Comparison of ENCODE assay signal across 13 cellular contexts in the genomic region with DNA sequence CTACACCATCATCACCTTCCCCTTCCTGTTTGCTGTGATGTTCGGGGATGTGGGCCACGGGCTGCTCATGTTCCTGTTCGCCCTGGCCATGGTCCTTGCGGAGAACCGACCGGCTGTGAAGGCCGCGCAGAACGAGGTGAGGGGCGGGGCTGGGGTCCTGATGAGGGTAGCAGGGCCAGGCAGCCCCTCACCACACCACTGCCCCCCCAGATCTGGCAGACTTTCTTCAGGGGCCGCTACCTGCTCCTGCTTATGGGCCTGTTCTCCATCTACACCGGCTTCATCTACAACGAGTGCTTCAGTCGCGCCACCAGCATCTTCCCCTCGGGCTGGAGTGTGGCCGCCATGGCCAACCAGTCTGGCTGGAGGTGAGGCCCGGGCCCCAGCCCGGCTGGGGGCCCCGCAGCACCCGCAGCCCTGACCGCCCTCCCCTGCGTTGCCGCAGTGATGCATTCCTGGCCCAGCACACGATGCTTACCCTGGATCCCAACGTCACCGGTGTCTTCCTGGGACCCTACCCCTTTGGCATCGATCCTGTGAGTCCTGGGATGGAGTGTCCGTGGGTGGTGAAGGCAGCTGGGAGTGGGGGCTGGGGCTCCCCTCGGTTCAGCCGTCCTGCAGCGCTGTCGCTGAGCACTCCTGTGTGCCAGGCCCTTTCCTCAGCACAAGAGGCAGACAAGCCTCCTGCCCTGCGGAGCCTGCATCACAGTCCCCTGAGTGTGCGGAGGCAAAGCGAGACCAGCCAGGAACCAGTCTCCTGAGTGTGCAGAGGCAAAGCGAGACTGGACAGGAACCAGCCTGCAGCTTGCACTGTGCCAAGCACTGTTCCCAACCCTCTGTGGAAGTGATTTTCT. TPM values are rescaled to one million over a fixed set of nuclear protein-coding genes. Genes with fewer than 3 reads are reported as not detected.
DNase-seq lines count a peak whose midpoint lies in the region; ATAC-seq, FAIRE-seq and TF ChIP-seq lines count a peak whose summit lies in the region.
"Had no signal": no experiment of that assay in that cellular context is flagged by ENCODE, and none has a peak within 500 bp of the region (broad histone marks: within the 10 kb centered on the region; RNA-seq: fewer than 3 reads in every experiment).

No MANE protein-coding gene starts in this region.

- CTCF ChIA-PET in K562 (lab: Yijun Ruan, JAX; ENCODE audit: low intra/inter-chr PET ratio) = no interaction called here

- in situ Hi-C loops in K562 (cut with MboI) = no loop called here
- in situ Hi-C loops in transverse colon (cut with MboI; ENCODE audit: low pct_ligation_motif_present in 1 of 4, low pct_unique_long_range_greater_than_20kb in 1 of 4, low sequenced_read_pairs in 3 of 4) = no loop called here

- BruUV-seq in K562 (replicated peaks; lab: Mats Ljungman, UMichigan) = no TSS peak

- peaks cover 16% of the 10 kb centered on the region for H3K4me1 ChIP-seq in BE2C
- peaks cover 8 to 47% of the 10 kb centered on the region in 2 experiments for H3K4me1 ChIP-seq in K562 (replicated peaks in 1 of 2; ENCODE audit: control insufficient read depth in 2 of 2, insufficient read depth in 2 of 2, low read length in 2 of 2)
- no peaks in the 10 kb centered on the region for H3K4me1 ChIP-seq in osteoblast (ENCODE audit: insufficient read depth, low read length)
- no peaks in the 10 kb centered on the region for H3K4me1 ChIP-seq in transverse colon

- peaks cover 4% of the 10 kb centered on the region; the same call in 1 of the 2 replicates for H4K20me1 ChIP-seq in K562 (replicated peaks; ENCODE audit: control insufficient read depth, insufficient read depth, low read length)
- H4K20me1 ChIP-seq in osteoblast (ENCODE audit: insufficient read depth, low read length) = no peaks in the 10 kb centered on the region

- no peaks in the 10 kb centered on the region for H3K27me3 ChIP-seq in BE2C
- H3K27me3 ChIP-seq in K562 (ENCODE audit: control insufficient read depth in 2 of 2, insufficient read depth in 2 of 2, low read length in 2 of 2) = no peaks in the 10 kb centered on the region
- H3K27me3 ChIP-seq in osteoblast (ENCODE audit: insufficient read depth, low read length) = no peaks in the 10 kb centered on the region
- no peaks in the 10 kb centered on the region for H3K27me3 ChIP-seq in transverse colon
- H3K27me3 ChIP-seq: BLaER1 treated with 17β-estradiol and CSF1 and Interleukin-3, amounts not matched to agents 10 nM and 100 nM had no signal

- intact Hi-C loops in K562 (cut with micrococcal nuclease) (no loop called here), transverse colon (cut with DNase I; ENCODE audit: low total_unique reads) (no loop called here)

- H3K36me3 ChIP-seq in BE2C (peaks cover 2% of the 10 kb centered on the region; the same call in 1 of the 2 replicates), K562 (ENCODE audit: control insufficient read depth, insufficient read depth, low read length) (peaks cover 91% of the 10 kb centered on the region; the same call in 2 of the 3 replicates), osteoblast (ENCODE audit: insufficient read depth, low read length) (peaks cover 55% of the 10 kb centered on the region), transverse colon (peaks cover 0 to 26% (median 14%) of the 10 kb centered on the region in 4 donors)

- H2AFZ ChIP-seq in K562 (ENCODE audit: low read depth, low read length) = no peak overlapping the region
- H2AFZ ChIP-seq in osteoblast (ENCODE audit: low read length) = no peak overlapping the region

- WGBS in K562 (ENCODE audit: insufficient coverage, low coverage, missing lambda C conversion rate) = 91% methylated on average over 35 of the region's 37 CpGs
- 91 to 100% methylated on average over 1 to 29 of the region's 37 CpGs for WGBS in transverse colon (ENCODE audit: low coverage in 1 of 2), 2 donors

- DNase-seq in BE2C (peak; percentile 10), GM10266 (ENCODE audit: extremely low spot score) (peak; percentile 34), K562 (ENCODE audit: extremely low read depth in 1 of 4, low spot score in 3 of 4) (no peak), osteoblast (ENCODE audit: insufficient read length, low spot score, missing footprints) (peak; percentile 75), coronary artery (ENCODE audit: low spot score) (no peak), transverse colon (no peak)
- no peak for DNase-seq in central memory CD4-positive, alpha-beta T cell
- DNase-seq: KG1, NCI-H1105, NCI-H1694 treated with DMSO at 0.1 percent for 48 hours, PC-3 had no signal

- no peak for TF ChIP-seq EP300 in K562 (IDR thresholded peaks at IDR 0.05; ENCODE audit: low read length)
- no peak for TF ChIP-seq EP300 in transverse colon (IDR thresholded peaks at IDR 0.05; ENCODE audit: low read depth)

- H3K9me1 ChIP-seq in K562 (ENCODE audit: control insufficient read depth, insufficient read depth, low read length) = no peaks in the 10 kb centered on the region

- H3K79me2 ChIP-seq in K562 (ENCODE audit: control insufficient read depth, insufficient read depth, low read length) (no peaks in the 10 kb centered on the region; the same call in 2 of the 3 replicates), osteoblast (ENCODE audit: insufficient read depth, low read length) (no peaks in the 10 kb centered on the region)

- H3K9me3 ChIP-seq in BE2C (no peaks in the 10 kb centered on the region), K562 (replicated peaks; ENCODE audit: control insufficient read depth, insufficient read depth, low read depth, low read length) (no peaks in the 10 kb centered on the region), osteoblast (ENCODE audit: low read depth, low read length) (no peaks in the 10 kb centered on the region), transverse colon (no peaks in the 10 kb centered on the region)
- H3K9me3 ChIP-seq: BLaER1 treated with 17β-estradiol and CSF1 and Interleukin-3, amounts not matched to agents 10 nM and 100 nM had no signal

- H3K4me3 ChIP-seq in BE2C (ENCODE audit: low read depth, low read length) = no peak overlapping the region
- H3K4me3 ChIP-seq in K562 = no peak overlapping the region
- H3K4me3 ChIP-seq in osteoblast (ENCODE audit: insufficient read depth, low read length) = no peak overlapping the region
- H3K4me3 ChIP-seq in coronary artery = no peak overlapping the region
- H3K4me3 ChIP-seq in transverse colon = no peak overlapping the region
- H3K4me3 ChIP-seq: BLaER1 treated with 17β-estradiol and CSF1 and Interleukin-3, amounts not matched to agents 10 nM and 100 nM had no signal

- TF ChIP-seq CTCF in BE2C (IDR thresholded peaks at IDR 0.05; ENCODE audit: low read depth, low read length) (no peak), GM10266 (IDR thresholded peaks at IDR 0.05; ENCODE audit: control insufficient read depth, insufficient read depth, low read depth, missing control alignments) (no peak), K562 (IDR thresholded peaks at IDR 0.05 in 2 of 3, conservative IDR thresholded peaks at IDR 0.05 in 1 of 3; ENCODE audit: insufficient read depth in 2 of 3, low read depth in 1 of 3, low read length in 3 of 3) (no peak), osteoblast (IDR thresholded peaks at IDR 0.05; ENCODE audit: extremely low read depth, low read depth, low read length) (no peak), coronary artery (IDR thresholded peaks at IDR 0.05) (no peak), transverse colon (IDR thresholded peaks at IDR 0.05) (no peak)

- no peak for TF ChIP-seq RAD21 in K562 (CRISPR knock-in tag; conservative IDR thresholded peaks at IDR 0.05 in 1 of 2, IDR thresholded peaks at IDR 0.05 in 1 of 2)

- POLR2A ChIA-PET in K562 (lab: Yijun Ruan, JAX) = interaction anchor here (0.7 to 1.5 kb wide), 3 partner anchors 7 to 17 kb away, joined by 3 to 5 read pairs (median 4); no protein-coding TSS in a partner anchor

- TF ChIP-seq POLR2A in K562 (conservative IDR thresholded peaks at IDR 0.05) (no peak), transverse colon (IDR thresholded peaks at IDR 0.05) (no peak)

- FAIRE-seq in K562 (lab: Jason Lieb, UNC) = no peak
- FAIRE-seq: H1 had no signal

- ATAC-seq in K562 = no peak
- ATAC-seq: PC-3 had no signal

- H3K9ac ChIP-seq in K562 (ENCODE audit: insufficient read depth in 1 of 2, low read depth in 2 of 2, low read length in 2 of 2) = no peak overlapping the region
- H3K9ac ChIP-seq: BLaER1 treated with 17β-estradiol and CSF1 and Interleukin-3, amounts not matched to agents 10 nM and 100 nM had no signal

- H3K27ac ChIP-seq in K562 (ENCODE audit: extremely low read depth, low read depth, low read length) = no peak overlapping the region
- no peak overlapping the region for H3K27ac ChIP-seq in osteoblast (ENCODE audit: low read depth, low read length)
- no peak overlapping the region for H3K27ac ChIP-seq in coronary artery
- H3K27ac ChIP-seq in transverse colon = no peak overlapping the region

- H3K4me2 ChIP-seq in K562 (ENCODE audit: insufficient read depth, low read length) = no peak overlapping the region
- H3K4me2 ChIP-seq in osteoblast (ENCODE audit: insufficient read depth, low read length) = no peak overlapping the region
- H3K4me2 ChIP-seq: BLaER1 treated with 17β-estradiol and CSF1 and Interleukin-3, amounts not matched to agents 10 nM and 100 nM had no signal

RNA-seq across cellular contexts. Expression of gene TCIRG1, which starts 8.8 kb away (rescaled TPM):
- polyA plus RNA-seq in BE2C (2012; ENCODE audit: insufficient read depth, insufficient read length, low read depth) = 58.1 TPM
- total RNA-seq in K562 (2011; cell fraction: chromatin; rRNA removed; ENCODE audit: low replicate concordance) = 106 and 531 TPM in 2 replicates
- 492 and 517 TPM in 2 replicates for total RNA-seq in K562 (2011; cell fraction: nucleolus; rRNA removed)
- total RNA-seq in K562 (2011; cell fraction: nucleoplasm; rRNA removed) = 190 and 232 TPM in 2 replicates
- total RNA-seq in K562 (2014; rRNA removed) (78.0 and 82.8 TPM in 2 replicates), K562 (2014; rRNA removed; fragmentation: Illumina TruSeq; extraction: Trizol) (2.5 and 5.5 TPM in 2 replicates), K562 (2015; rRNA removed; fragmentation: Illumina TruSeq; extraction: Trizol) (24.4 and 28.7 TPM in 2 replicates), K562 (2021) (96.4 and 108 TPM in 2 replicates), osteoblast (85.4 and 87.5 TPM in 2 replicates), transverse colon (100 to 1,000 TPM; 260 to 697 (median 380) TPM)
- polyA plus RNA-seq in K562 (2011; rRNA removed) (31.1 and 72.7 TPM in 2 replicates), K562 (2014; fragmentation: Illumina TruSeq; extraction: Trizol) (13.1 and 33.3 TPM in 2 replicates), K562 (2014; fragmentation: Nextera tagmentation; extraction: Ambion mirVana) (1 to 10 TPM in 1 of 2 experiments, under 1 TPM in 1; 0.49 to 1.9 TPM), K562 (2014; rRNA removed) (113 and 143 TPM in 2 replicates)
- polyA plus RNA-seq in K562 (2011; cell fraction: cytosol; rRNA removed) = 56.1 and 92.6 TPM in 2 replicates
- 923 and 1,215 TPM in 2 replicates for polyA plus RNA-seq in K562 (2011; cell fraction: nucleus; rRNA removed)
- polyA plus RNA-seq in K562 (2012) = 55.4 and 115 TPM in 2 replicates
- 9.7 and 11.0 TPM in 2 replicates for polyA minus RNA-seq in K562 (2011; rRNA and poly(A)+ RNA removed)
- polyA minus RNA-seq in K562 (2011; cell fraction: cytosol; rRNA and poly(A)+ RNA removed) = 28.2 and 33.0 TPM in 2 replicates
- polyA minus RNA-seq in K562 (2011; cell fraction: nucleus; rRNA and poly(A)+ RNA removed) = 139 and 154 TPM in 2 replicates

RNA-seq across cellular contexts. Expression of gene NDUFS8, which starts 17.2 kb away (rescaled TPM):
- polyA plus RNA-seq in BE2C (2012; ENCODE audit: insufficient read depth, insufficient read length, low read depth) = 610 TPM
- total RNA-seq in K562 (2011; cell fraction: chromatin; rRNA removed; ENCODE audit: low replicate concordance) = 41.2 and 158 TPM in 2 replicates
- 168 and 170 TPM in 2 replicates for total RNA-seq in K562 (2011; cell fraction: nucleolus; rRNA removed)
- total RNA-seq in K562 (2011; cell fraction: nucleoplasm; rRNA removed) = 99.4 and 102 TPM in 2 replicates
- 351 and 419 TPM in 2 replicates for total RNA-seq in K562 (2014; rRNA removed)
- 60.0 and 91.3 TPM in 2 replicates for total RNA-seq in K562 (2014; rRNA removed; fragmentation: Illumina TruSeq; extraction: Trizol)
- total RNA-seq in K562 (2015; rRNA removed; fragmentation: Illumina TruSeq; extraction: Trizol) = 146 and 150 TPM in 2 replicates
- 271 and 294 TPM in 2 replicates for total RNA-seq in K562 (2021)
- polyA plus RNA-seq in K562 (2011; rRNA removed) = 67.2 and 68.7 TPM in 2 replicates
- polyA plus RNA-seq in K562 (2011; cell fraction: cytosol; rRNA removed) = 181 and 505 TPM in 2 replicates
- polyA plus RNA-seq in K562 (2011; cell fraction: nucleus; rRNA removed) = 116 and 178 TPM in 2 replicates
- polyA plus RNA-seq in K562 (2012) = 247 and 317 TPM in 2 replicates
- 101 and 156 TPM in 2 replicates for polyA plus RNA-seq in K562 (2014; fragmentation: Illumina TruSeq; extraction: Trizol)
- 10 to 100 TPM; 36.5 to 65.1 TPM for polyA plus RNA-seq in K562 (2014; fragmentation: Nextera tagmentation; extraction: Ambion mirVana)
- polyA plus RNA-seq in K562 (2014; rRNA removed) = 241 and 257 TPM in 2 replicates
- polyA minus RNA-seq in K562 (2011; rRNA and poly(A)+ RNA removed) = 28.2 and 47.3 TPM in 2 replicates
- 128 and 135 TPM in 2 replicates for polyA minus RNA-seq in K562 (2011; cell fraction: cytosol; rRNA and poly(A)+ RNA removed)
- 55.5 and 65.1 TPM in 2 replicates for polyA minus RNA-seq in K562 (2011; cell fraction: nucleus; rRNA and poly(A)+ RNA removed)
- total RNA-seq in osteoblast = 60.7 and 73.1 TPM in 2 replicates
- total RNA-seq in transverse colon = 100 to 1,000 TPM; 155 to 226 (median 188) TPM

RNA-seq across cellular contexts. Expression of gene ALDH3B1, which starts 37.5 kb away (rescaled TPM):
- 1.1 TPM for polyA plus RNA-seq in BE2C (2012; ENCODE audit: insufficient read depth, insufficient read length, low read depth)
- 0.14 and 0.70 TPM in 2 replicates for total RNA-seq in K562 (2011; cell fraction: chromatin; rRNA removed; ENCODE audit: low replicate concordance)
- total RNA-seq in K562 (2011; cell fraction: nucleolus; rRNA removed) = 0.13 and 0.17 TPM in 2 replicates
- total RNA-seq in K562 (2011; cell fraction: nucleoplasm; rRNA removed) = 0.07 and 0.15 TPM in 2 replicates
- total RNA-seq in K562 (2014; rRNA removed) (0.37 TPM in 1 of 2 replicates, not detected in the other), K562 (2014; rRNA removed; fragmentation: Illumina TruSeq; extraction: Trizol) (0.04 TPM in 1 of 2 replicates, not detected in the other), K562 (2015; rRNA removed; fragmentation: Illumina TruSeq; extraction: Trizol) (0.07 and 0.08 TPM in 2 replicates), K562 (2021) (0.13 and 0.35 TPM in 2 replicates), osteoblast (59.5 and 63.0 TPM in 2 replicates), transverse colon (10 to 100 TPM; 12.1 to 14.9 (median 13.5) TPM)
- polyA plus RNA-seq in K562 (2011; rRNA removed) (0.10 and 0.19 TPM in 2 replicates), K562 (2014; fragmentation: Illumina TruSeq; extraction: Trizol) (0.06 and 0.15 TPM in 2 replicates), K562 (2014; fragmentation: Nextera tagmentation; extraction: Ambion mirVana) (under 1 TPM in 1 of 2 experiments, not detected in 1; 0.01 TPM), K562 (2014; rRNA removed) (0.21 and 0.43 TPM in 2 replicates)
- polyA plus RNA-seq in K562 (2011; cell fraction: cytosol; rRNA removed) = 0.18 and 0.36 TPM in 2 replicates
- polyA plus RNA-seq in K562 (2011; cell fraction: nucleus; rRNA removed) = 0.21 and 0.30 TPM in 2 replicates
- polyA plus RNA-seq in K562 (2012) = 0.42 and 1.4 TPM in 2 replicates
- 0.03 TPM in 1 of 2 replicates, not detected in the other for polyA minus RNA-seq in K562 (2011; rRNA and poly(A)+ RNA removed)
- polyA minus RNA-seq in K562 (2011; cell fraction: cytosol; rRNA and poly(A)+ RNA removed) = 1.5 TPM in 1 of 2 replicates, not detected in the other
- 0.11 and 0.54 TPM in 2 replicates for polyA minus RNA-seq in K562 (2011; cell fraction: nucleus; rRNA and poly(A)+ RNA removed)

RNA-seq across cellular contexts. Expression of gene UNC93B1, which starts 43.8 kb away (rescaled TPM):
- 2.8 TPM for polyA plus RNA-seq in BE2C (2012; ENCODE audit: insufficient read depth, insufficient read length, low read depth)
- 14.0 and 42.4 TPM in 2 replicates for total RNA-seq in K562 (2011; cell fraction: chromatin; rRNA removed; ENCODE audit: low replicate concordance)
- total RNA-seq in K562 (2011; cell fraction: nucleolus; rRNA removed) = 38.0 and 40.8 TPM in 2 replicates
- total RNA-seq in K562 (2011; cell fraction: nucleoplasm; rRNA removed) = 17.3 and 24.9 TPM in 2 replicates
- total RNA-seq in K562 (2014; rRNA removed) (10.1 and 12.2 TPM in 2 replicates), K562 (2014; rRNA removed; fragmentation: Illumina TruSeq; extraction: Trizol) (3.7 and 4.3 TPM in 2 replicates), K562 (2015; rRNA removed; fragmentation: Illumina TruSeq; extraction: Trizol) (2.3 and 3.3 TPM in 2 replicates), K562 (2021) (13.6 and 14.1 TPM in 2 replicates), osteoblast (36.5 and 39.8 TPM in 2 replicates), transverse colon (10 to 100 TPM; 32.2 to 67.7 (median 54.7) TPM)
- polyA plus RNA-seq in K562 (2011; rRNA removed) (8.6 and 10.0 TPM in 2 replicates), K562 (2014; fragmentation: Illumina TruSeq; extraction: Trizol) (5.1 and 6.5 TPM in 2 replicates), K562 (2014; fragmentation: Nextera tagmentation; extraction: Ambion mirVana) (under 1 TPM; 0.10 to 0.17 TPM), K562 (2014; rRNA removed) (7.3 and 11.6 TPM in 2 replicates)
- polyA plus RNA-seq in K562 (2011; cell fraction: cytosol; rRNA removed) = 11.3 and 17.7 TPM in 2 replicates
- 30.9 and 40.1 TPM in 2 replicates for polyA plus RNA-seq in K562 (2011; cell fraction: nucleus; rRNA removed)
- polyA plus RNA-seq in K562 (2012) = 6.5 and 9.5 TPM in 2 replicates
- 5.2 and 8.3 TPM in 2 replicates for polyA minus RNA-seq in K562 (2011; rRNA and poly(A)+ RNA removed)
- 9.3 and 11.6 TPM in 2 replicates for polyA minus RNA-seq in K562 (2011; cell fraction: cytosol; rRNA and poly(A)+ RNA removed)
- 12.3 and 12.5 TPM in 2 replicates for polyA minus RNA-seq in K562 (2011; cell fraction: nucleus; rRNA and poly(A)+ RNA removed)

Comparison
In these comparisons a context has a peak if more than half of its experiments do, and no peak if none do; other contexts are left out.
1. DNase-seq: peak in BE2C (single experiment), GM10266 (single experiment) and osteoblast (single experiment); none in K562 (0 of 4), coronary artery (single experiment), transverse colon (single experiment) and central memory CD4-positive, alpha-beta T cell (single experiment).
2. RNA of gene ALDH3B1, which starts 37.5 kb away (total RNA-seq): 59.5 to 63.0 TPM in osteoblast and 12.1 to 14.9 TPM in transverse colon; 0.04 to 0.70 TPM in K562; every median in the first group is over 4 times any median in the second.